12 cellular contexts compared by ENCODE assay signal in the genomic region with DNA sequence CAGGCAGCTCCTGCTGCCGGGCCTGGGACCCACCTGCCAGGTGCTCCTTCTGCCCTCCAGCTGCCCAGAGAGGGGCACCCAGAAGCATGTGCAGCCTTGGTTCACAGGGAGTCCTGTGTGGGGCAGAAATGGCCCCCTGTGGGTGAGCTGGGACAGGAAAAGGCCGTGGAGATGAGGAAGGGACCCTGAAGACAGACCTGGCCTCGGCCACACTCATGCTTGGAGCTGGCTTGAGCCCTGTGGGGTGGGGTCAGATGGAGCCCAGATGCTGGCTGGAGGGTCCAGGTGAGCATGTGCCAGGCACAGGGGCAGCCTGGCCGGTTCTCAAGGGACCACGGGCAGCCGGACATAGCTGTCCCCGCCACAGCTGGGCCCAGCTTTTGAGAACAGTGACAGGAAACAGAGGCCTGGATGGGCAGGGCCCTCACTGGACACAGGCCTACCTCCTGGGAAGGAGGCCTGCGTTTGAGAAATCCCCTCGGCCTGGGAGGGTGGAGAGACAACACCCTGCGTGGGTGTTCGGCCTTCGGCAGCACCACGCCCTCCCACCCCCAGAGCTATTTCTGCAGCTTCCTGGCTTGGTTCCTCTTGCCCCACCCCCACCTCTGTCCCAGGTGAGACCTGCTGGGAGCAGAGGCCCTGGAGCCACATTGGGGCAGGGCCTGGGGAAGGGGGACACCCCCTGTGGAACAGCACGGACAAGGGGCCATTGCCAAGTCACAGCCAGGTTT.
A peak's percentile ranks its signal among the peaks of the same experiment; 100 is the strongest.
DNase-seq lines count a peak whose midpoint lies in the region; ATAC-seq, FAIRE-seq and TF ChIP-seq lines count a peak whose summit lies in the region.
"Had no signal": no experiment of that assay in that cellular context is flagged by ENCODE, and none has a peak within 500 bp of the region (broad histone marks: within the 10 kb centered on the region; RNA-seq: fewer than 3 reads in every experiment).

No MANE protein-coding gene starts in this region.

- no peak overlapping the region for H3K4me3 ChIP-seq in H7 (ENCODE audit: insufficient read depth, low read depth, low read length)
- H3K4me3 ChIP-seq in bronchial epithelial cell (ENCODE audit: low read depth, low read length), result no peak overlapping the region
- H3K4me3 ChIP-seq in Karpas-422 (ENCODE audit: low read length), result no peak overlapping the region

- H3K9ac ChIP-seq in Karpas-422 (ENCODE audit: low read length), result no peak overlapping the region

- H3K36me3 Mint-ChIP-seq in CD4-positive, alpha-beta T cell (ENCODE audit: low read depth), result no peaks in the 10 kb centered on the region
- no peaks in the 10 kb centered on the region for H3K36me3 Mint-ChIP-seq in activated CD4-positive, alpha-beta T cell treated with anti-CD3 and anti-CD28 coated beads, Interleukin-2, amount 10 ng/mL, durations not matched to agents 7 days and 5 days (ENCODE audit: low read depth)
- H3K36me3 Mint-ChIP-seq: activated naive CD4-positive, alpha-beta T cell treated with anti-CD3 and anti-CD28 coated beads, Interleukin-2, amount 50 U/mL, for 72 hours had no signal

- peak overlapping the region; percentile 63 for H3K27ac Mint-ChIP-seq in CD4-positive, alpha-beta T cell
- no peak overlapping the region for H3K27ac Mint-ChIP-seq in activated CD4-positive, alpha-beta T cell treated with anti-CD3 and anti-CD28 coated beads, Interleukin-2, amount 10 ng/mL, durations not matched to agents 7 days and 5 days
- H3K27ac Mint-ChIP-seq: progenitor cell of endocrine pancreas had no signal

- TF ChIP-seq CTCF in CD4-positive, alpha-beta T cell (IDR thresholded peaks at IDR 0.05), result no peak
- TF ChIP-seq CTCF in bronchial epithelial cell (IDR thresholded peaks at IDR 0.05; ENCODE audit: insufficient read depth, low read length, severe bottlenecking), result no peak

- no peaks in the 10 kb centered on the region for H3K9me2 ChIP-seq in Karpas-422 (replicated peaks; ENCODE audit: insufficient read depth, low read length)

- H3K36me3 ChIP-seq in H7 (replicated peaks; ENCODE audit: control insufficient read depth, insufficient read depth, low read length) (no peaks in the 10 kb centered on the region), bronchial epithelial cell (ENCODE audit: control insufficient read depth, insufficient read depth, low read length) (no peaks in the 10 kb centered on the region), Karpas-422 (ENCODE audit: insufficient read depth, low read length) (no peaks in the 10 kb centered on the region)

- H3K4me1 Mint-ChIP-seq in CD4-positive, alpha-beta T cell (ENCODE audit: low read depth), result peaks cover 43% of the 10 kb centered on the region
- peaks cover 16% of the 10 kb centered on the region for H3K4me1 Mint-ChIP-seq in activated CD4-positive, alpha-beta T cell treated with anti-CD3 and anti-CD28 coated beads, Interleukin-2, amount 10 ng/mL, durations not matched to agents 7 days and 5 days

- no peaks in the 10 kb centered on the region for H3K27me3 ChIP-seq in CD4-positive, alpha-beta T cell (ENCODE audit: control insufficient read depth, insufficient read depth, low read length)
- H3K27me3 ChIP-seq in H7 (ENCODE audit: control insufficient read depth, insufficient read depth, low read length) (no peaks in the 10 kb centered on the region), bronchial epithelial cell (ENCODE audit: control insufficient read depth, insufficient read depth, low read length) (no peaks in the 10 kb centered on the region), Karpas-422 (ENCODE audit: low read length) (no peaks in the 10 kb centered on the region)

- no peaks in the 10 kb centered on the region for H3K79me2 ChIP-seq in Karpas-422 (ENCODE audit: low read length)

- DNase-seq in CD4-positive, alpha-beta T cell, result peak in 3 of 10 experiments; percentile 24 to 33 (median 26)
- DNase-seq in H7 (peak; percentile 59), bronchial epithelial cell (ENCODE audit: low read depth) (peak; percentile 67), mesenteric fat pad (ENCODE audit: low spot score) (peak; percentile 85), mucosa of gallbladder (ENCODE audit: low spot score) (no peak), DMS153 (lab: John Stamatoyannopoulos, UW) (no peak), Karpas-422 (no peak)
- DNase-seq in activated CD4-positive, alpha-beta T cell treated with anti-CD3 and anti-CD28 coated beads, Interleukin-2, amount 10 ng/mL, durations not matched to agents 7 days and 5 days, result no peak
- DNase-seq: Caco-2 had no signal

- CTCF ChIA-PET in CD4-positive, alpha-beta T cell (lab: Charles Lee), result no interaction called here
- CTCF ChIA-PET in activated CD4-positive, alpha-beta T cell treated with anti-CD3 and anti-CD28 coated beads, Interleukin-2, amount 10 ng/mL, durations not matched to agents 7 days and 5 days (lab: Charles Lee), result interaction anchor here (1.2 kb wide), 1 partner anchor 11 kb away, joined by 3 read pairs; no protein-coding TSS in a partner anchor

- POLR2A ChIA-PET in CD4-positive, alpha-beta T cell (lab: Charles Lee), result interaction anchor here (0.8 to 2.7 kb wide), 4 partner anchors 10 to 300 kb away, joined by 3 to 20 read pairs (median 6); a partner anchor contains a TSS
- POLR2A ChIA-PET in activated CD4-positive, alpha-beta T cell treated with anti-CD3 and anti-CD28 coated beads, Interleukin-2, amount 10 ng/mL, durations not matched to agents 7 days and 5 days (lab: Charles Lee), result no interaction called here

- FAIRE-seq in bronchial epithelial cell (lab: Jason Lieb, UNC), result no peak
- FAIRE-seq: frontal cortex had no signal

- H3K4me1 ChIP-seq in Karpas-422 (ENCODE audit: low read length), result peaks cover 12% of the 10 kb centered on the region
- H3K4me1 ChIP-seq: Caco-2 had no signal

- H3K27ac ChIP-seq in CD4-positive, alpha-beta T cell (ENCODE audit: low read depth, low read length), result peak overlapping the region; percentile 46
- no peak overlapping the region for H3K27ac ChIP-seq in Karpas-422 (ENCODE audit: low read length)

- ATAC-seq in CD4-positive, alpha-beta T cell (ENCODE audit: poor library complexity), result no peak
- ATAC-seq: activated naive CD4-positive, alpha-beta T cell treated with anti-CD3 and anti-CD28 coated beads, Interleukin-2, amount 50 U/mL, for 72 hours had no signal

- no peak overlapping the region for H3K4me3 Mint-ChIP-seq in CD4-positive, alpha-beta T cell
- H3K4me3 Mint-ChIP-seq in activated CD4-positive, alpha-beta T cell treated with anti-CD3 and anti-CD28 coated beads, Interleukin-2, amount 10 ng/mL, durations not matched to agents 7 days and 5 days, result no peak overlapping the region

- intact Hi-C loops in CD4-positive, alpha-beta T cell (cut with DNase I, micrococcal nuclease), result no loop called here

- no peak overlapping the region for H3K4me2 ChIP-seq in Karpas-422 (ENCODE audit: low read depth, low read length, poor library complexity, severe bottlenecking)

- no peaks in the 10 kb centered on the region for H3K9me3 ChIP-seq in CD4-positive, alpha-beta T cell (ENCODE audit: control insufficient read depth, low read length)
- no peaks in the 10 kb centered on the region for H3K9me3 ChIP-seq in Karpas-422 (ENCODE audit: low read length)
- H3K9me3 ChIP-seq: Caco-2 had no signal

- H3K27me3 Mint-ChIP-seq in CD4-positive, alpha-beta T cell, result no peaks in the 10 kb centered on the region
- H3K27me3 Mint-ChIP-seq in activated CD4-positive, alpha-beta T cell treated with anti-CD3 and anti-CD28 coated beads, Interleukin-2, amount 10 ng/mL, durations not matched to agents 7 days and 5 days, result no peaks in the 10 kb centered on the region

- H4K20me1 ChIP-seq in Karpas-422 (ENCODE audit: insufficient read depth, low read depth, low read length), result no peaks in the 10 kb centered on the region

- H2AFZ ChIP-seq in Karpas-422 (ENCODE audit: low read length), result no peak overlapping the region

- H3K9me3 Mint-ChIP-seq in CD4-positive, alpha-beta T cell, result no peaks in the 10 kb centered on the region
- no peaks in the 10 kb centered on the region for H3K9me3 Mint-ChIP-seq in activated CD4-positive, alpha-beta T cell treated with anti-CD3 and anti-CD28 coated beads, Interleukin-2, amount 10 ng/mL, durations not matched to agents 7 days and 5 days
- H3K9me3 Mint-ChIP-seq: activated naive CD4-positive, alpha-beta T cell treated with anti-CD3 and anti-CD28 coated beads, Interleukin-2, amount 50 U/mL, for 72 hours had no signal

Comparison
In these comparisons a context has a peak if more than half of its experiments do, and no peak if none do; other contexts are left out.
1. DNase-seq: peak in H7 (single experiment), bronchial epithelial cell (single experiment) and mesenteric fat pad (single experiment); none in mucosa of gallbladder (single experiment), DMS153 (single experiment), Karpas-422 (single experiment) and activated CD4-positive, alpha-beta T cell treated with anti-CD3 and anti-CD28 coated beads, Interleukin-2, amount 10 ng/mL, durations not matched to agents 7 days and 5 days (single experiment).